19 cellular contexts compared by ENCODE assay signal in genomic region chr6:170074435-170074834, GRCh38.
DNase-seq lines count a peak whose midpoint lies in the region; ATAC-seq and TF ChIP-seq lines count a peak whose summit lies in the region.
"Had no signal": no experiment of that assay in that cellular context is flagged by ENCODE, and none has a peak within 500 bp of the region (broad histone marks: within the 10 kb centered on the region; RNA-seq: fewer than 3 reads in every experiment).

No MANE protein-coding gene starts in this region.

- intact Hi-C loops in cardiac septum (cut with DNase I) = no loop called here
- intact Hi-C loops in left ventricle myocardium inferior (cut with micrococcal nuclease) = no loop called here
- intact Hi-C loops in left lung (cut with DNase I) = no loop called here
- intact Hi-C loops in prostate gland (cut with DNase I) = no loop called here

- no peak overlapping the region for H3K4me3 ChIP-seq in left ventricle myocardium inferior
- no peak overlapping the region for H3K4me3 ChIP-seq in left lung
- H3K4me3 ChIP-seq in trophoblast cell (ENCODE audit: low read depth, low read length) = no peak overlapping the region
- no peak overlapping the region for H3K4me3 ChIP-seq in prostate gland

- no peak overlapping the region for H3K4me2 ChIP-seq in trophoblast cell (ENCODE audit: low read length)
- H3K4me2 ChIP-seq: KMS-11 had no signal

- H2BK120ac ChIP-seq in trophoblast cell (ENCODE audit: insufficient read depth, low read length, poor library complexity) = no peak overlapping the region

- H3K27me3 ChIP-seq in left ventricle myocardium inferior (ENCODE audit: low read depth) (no peaks in the 10 kb centered on the region), left lung (no peaks in the 10 kb centered on the region), trophoblast cell (ENCODE audit: insufficient read depth, low read length) (no peaks in the 10 kb centered on the region), prostate gland (replicated peaks; ENCODE audit: insufficient read depth) (no peaks in the 10 kb centered on the region)

- no peak overlapping the region for H2AK5ac ChIP-seq in trophoblast cell (ENCODE audit: low read length)

- H3K4me1 ChIP-seq in left ventricle myocardium inferior (no peaks in the 10 kb centered on the region), left lung (no peaks in the 10 kb centered on the region), trophoblast cell (ENCODE audit: control insufficient read depth in 1 of 2, insufficient read depth in 2 of 2, low read length in 2 of 2) (no peaks in the 10 kb centered on the region), prostate gland (replicated peaks) (no peaks in the 10 kb centered on the region)
- H3K4me1 ChIP-seq: Caco-2 had no signal

- no peak overlapping the region for H3K14ac ChIP-seq in trophoblast cell (ENCODE audit: low read length)

- ATAC-seq in left lung = no peak
- ATAC-seq: HepG2, PC-3 had no signal

- TF ChIP-seq CTCF in left ventricle myocardium inferior (IDR thresholded peaks at IDR 0.05; ENCODE audit: borderline replicate concordance) (no peak), left lung (IDR thresholded peaks at IDR 0.05) (no peak), prostate gland (IDR thresholded peaks at IDR 0.05) (no peak)

- no peaks in the 10 kb centered on the region for H3K79me2 ChIP-seq in trophoblast cell (ENCODE audit: control insufficient read depth, insufficient read depth, low read length, poor library complexity)

- no peak overlapping the region for H2AFZ ChIP-seq in trophoblast cell (ENCODE audit: insufficient read depth, low read length, poor library complexity)

- no peak overlapping the region for H3K23ac ChIP-seq in trophoblast cell (ENCODE audit: low read length)

- no peak overlapping the region for H4K12ac ChIP-seq in trophoblast cell (ENCODE audit: low read depth, low read length)

- H3K18ac ChIP-seq in trophoblast cell (ENCODE audit: low read length) = no peak overlapping the region

- no peak overlapping the region for H4K91ac ChIP-seq in trophoblast cell (ENCODE audit: low read depth, low read length)

- no peak overlapping the region for H3K4ac ChIP-seq in trophoblast cell (ENCODE audit: low read depth, low read length)

- H2BK12ac ChIP-seq in trophoblast cell (ENCODE audit: low read length) = no peak overlapping the region

- H3K27ac ChIP-seq in left ventricle myocardium inferior (replicated peaks) = no peak overlapping the region
- no peak overlapping the region for H3K27ac ChIP-seq in left lung
- H3K27ac ChIP-seq in trophoblast cell (ENCODE audit: low read depth, low read length) = no peak overlapping the region
- H3K27ac ChIP-seq in prostate gland = no peak overlapping the region
- H3K27ac ChIP-seq: KMS-11, RWPE1 had no signal

- TF ChIP-seq POLR2A in prostate gland (IDR thresholded peaks at IDR 0.05) = no peak

- no CpG with 5 or more reads among the region's 6 CpGs for WGBS in trophoblast cell (ENCODE audit: extremely low coverage, insufficient coverage, insufficient read length)
- WGBS in prostate gland = 92% methylated on average over 6 of the region's 6 CpGs

- no peak overlapping the region for H2BK5ac ChIP-seq in trophoblast cell (ENCODE audit: low read depth, low read length, poor library complexity)

- H3K9me3 ChIP-seq in left ventricle myocardium inferior (replicated peaks) (peaks cover 10% of the 10 kb centered on the region), left lung (peaks cover 0 to 9% of the 10 kb centered on the region in 2 donors), trophoblast cell (ENCODE audit: insufficient read depth, low read depth, low read length) (peaks cover 7% of the 10 kb centered on the region), prostate gland (no peaks in the 10 kb centered on the region)

- H4K8ac ChIP-seq in trophoblast cell (ENCODE audit: low read depth, low read length) = no peak overlapping the region

- H3K79me1 ChIP-seq in trophoblast cell (ENCODE audit: low read length) = no peaks in the 10 kb centered on the region

- peak overlapping the region; percentile 56 for H3K9ac ChIP-seq in trophoblast cell (ENCODE audit: low read length)
- H3K9ac ChIP-seq: KMS-11 had no signal

- DNase-seq in cardiac septum (ENCODE audit: low spot score) (peak; percentile 58), left ventricle myocardium inferior (no peak), left lung (peak; percentile 12 to 49), trophoblast cell (no peak), prostate gland (ENCODE audit: low spot score) (no peak), KG1 (lab: John Stamatoyannopoulos, UW) (no peak), DMS 273 treated with DMSO at 0.1 percent for 48 hours (lab: John Stamatoyannopoulos, UW) (no peak)
- DNase-seq: CD4-positive, CD25-positive, alpha-beta regulatory T cell; DMS53; NCI-H1048; NCI-H1436 treated with DMSO at 0.1 percent for 48 hours; NCI-H2029 treated with DMSO at 0.1 percent for 48 hours; NCI-H510A treated with DMSO at 0.1 percent for 48 hours; NCI-H82; PC-3 had no signal

- H3K36me3 ChIP-seq in left ventricle myocardium inferior = no peaks in the 10 kb centered on the region
- no peaks in the 10 kb centered on the region for H3K36me3 ChIP-seq in left lung
- H3K36me3 ChIP-seq in trophoblast cell (ENCODE audit: control insufficient read depth in 1 of 2, insufficient read depth in 2 of 2, low read length in 2 of 2) = no peaks in the 10 kb centered on the region
- no peaks in the 10 kb centered on the region for H3K36me3 ChIP-seq in prostate gland

Comparison
In these comparisons a context has a peak if more than half of its experiments do, and no peak if none do; other contexts are left out.
1. DNase-seq: peak in cardiac septum (single experiment) and left lung (2 of 2); none in left ventricle myocardium inferior (single experiment), trophoblast cell (0 of 2), prostate gland (single experiment), KG1 (single experiment) and DMS 273 treated with DMSO at 0.1 percent for 48 hours (single experiment).